ENCODE assay signal across 4 cellular contexts in the genomic region with DNA sequence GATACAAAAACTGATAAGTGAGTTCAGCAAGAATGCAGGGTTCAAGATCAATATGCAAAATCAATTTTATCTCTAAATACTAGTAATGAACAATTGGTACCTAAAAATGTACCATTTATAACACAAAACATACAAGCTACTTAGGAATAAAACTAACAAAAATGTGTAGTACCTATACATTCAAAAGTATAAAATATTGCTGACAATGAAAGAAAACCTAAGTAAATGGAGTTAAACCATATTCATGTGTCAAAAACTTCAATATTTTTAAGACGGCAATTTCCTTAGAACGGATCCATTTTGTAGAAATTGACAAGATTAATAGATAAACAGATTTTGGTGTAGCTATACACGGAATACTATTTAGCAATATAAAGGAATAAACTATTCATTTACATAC.
TF ChIP-seq lines count a peak whose summit lies in the region.

No MANE protein-coding gene starts in this region.

TF ChIP-seq in HepG2, 621 proteins besides CTCF, POLR2A, EP300 and RAD21:
- TF ChIP-seq TCF7 (IDR thresholded peaks at IDR 0.05; ENCODE audit: low read depth), result no peak
- TF ChIP-seq ELF1 (CRISPR knock-in tag; IDR thresholded peaks at IDR 0.05), result no peak
- TF ChIP-seq, protein P1, sequence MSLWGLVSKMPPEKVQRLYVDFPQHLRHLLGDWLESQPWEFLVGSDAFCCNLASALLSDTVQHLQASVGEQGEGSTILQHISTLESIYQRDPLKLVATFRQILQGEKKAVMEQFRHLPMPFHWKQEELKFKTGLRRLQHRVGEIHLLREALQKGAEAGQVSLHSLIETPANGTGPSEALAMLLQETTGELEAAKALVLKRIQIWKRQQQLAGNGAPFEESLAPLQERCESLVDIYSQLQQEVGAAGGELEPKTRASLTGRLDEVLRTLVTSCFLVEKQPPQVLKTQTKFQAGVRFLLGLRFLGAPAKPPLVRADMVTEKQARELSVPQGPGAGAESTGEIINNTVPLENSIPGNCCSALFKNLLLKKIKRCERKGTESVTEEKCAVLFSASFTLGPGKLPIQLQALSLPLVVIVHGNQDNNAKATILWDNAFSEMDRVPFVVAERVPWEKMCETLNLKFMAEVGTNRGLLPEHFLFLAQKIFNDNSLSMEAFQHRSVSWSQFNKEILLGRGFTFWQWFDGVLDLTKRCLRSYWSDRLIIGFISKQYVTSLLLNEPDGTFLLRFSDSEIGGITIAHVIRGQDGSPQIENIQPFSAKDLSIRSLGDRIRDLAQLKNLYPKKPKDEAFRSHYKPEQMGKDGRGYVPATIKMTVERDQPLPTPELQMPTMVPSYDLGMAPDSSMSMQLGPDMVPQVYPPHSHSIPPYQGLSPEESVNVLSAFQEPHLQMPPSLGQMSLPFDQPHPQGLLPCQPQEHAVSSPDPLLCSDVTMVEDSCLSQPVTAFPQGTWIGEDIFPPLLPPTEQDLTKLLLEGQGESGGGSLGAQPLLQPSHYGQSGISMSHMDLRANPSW (CRISPR knock-in tag; IDR thresholded peaks at IDR 0.05; ENCODE audit: borderline replicate concordance), result no peak
- no peak for TF ChIP-seq ARNT (IDR thresholded peaks at IDR 0.05)
- TF ChIP-seq TGIF2 (CRISPR knock-in tag; IDR thresholded peaks at IDR 0.05), result no peak
- TF ChIP-seq PHF8 (CRISPR knock-in tag; IDR thresholded peaks at IDR 0.05), result no peak
- TF ChIP-seq MAFF (IDR thresholded peaks at IDR 0.05; ENCODE audit: low read depth, low read length), result peak; percentile 41; the same call in 1 of the 2 replicates
- TF ChIP-seq SAP130 (CRISPR knock-in tag; IDR thresholded peaks at IDR 0.05; ENCODE audit: low read depth), result no peak
- peak in 1 of 2 experiments; percentile 74; a peak in 2 of 4 replicates for TF ChIP-seq MAFK (conservative IDR thresholded peaks at IDR 0.05 in 1 of 2, IDR thresholded peaks at IDR 0.05 in 1 of 2; ENCODE audit: low read length in 2 of 2)

TF ChIP-seq in A549, 52 proteins besides CTCF, POLR2A, EP300 and RAD21:
- TF ChIP-seq, protein P2, sequence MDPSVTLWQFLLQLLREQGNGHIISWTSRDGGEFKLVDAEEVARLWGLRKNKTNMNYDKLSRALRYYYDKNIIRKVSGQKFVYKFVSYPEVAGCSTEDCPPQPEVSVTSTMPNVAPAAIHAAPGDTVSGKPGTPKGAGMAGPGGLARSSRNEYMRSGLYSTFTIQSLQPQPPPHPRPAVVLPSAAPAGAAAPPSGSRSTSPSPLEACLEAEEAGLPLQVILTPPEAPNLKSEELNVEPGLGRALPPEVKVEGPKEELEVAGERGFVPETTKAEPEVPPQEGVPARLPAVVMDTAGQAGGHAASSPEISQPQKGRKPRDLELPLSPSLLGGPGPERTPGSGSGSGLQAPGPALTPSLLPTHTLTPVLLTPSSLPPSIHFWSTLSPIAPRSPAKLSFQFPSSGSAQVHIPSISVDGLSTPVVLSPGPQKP (IDR thresholded peaks at IDR 0.05; ENCODE audit: low read depth, low read length), result no peak
- TF ChIP-seq PHF8 (IDR thresholded peaks at IDR 0.05; ENCODE audit: borderline replicate concordance, low read depth), result no peak
- TF ChIP-seq MAFK (IDR thresholded peaks at IDR 0.05; ENCODE audit: partially characterized antibody), result peak; percentile 50

TF ChIP-seq in IMR-90, 13 proteins besides CTCF, POLR2A, EP300 and RAD21:
- no peak for TF ChIP-seq MAZ (IDR thresholded peaks at IDR 0.05; ENCODE audit: borderline replicate concordance, low read depth, low read length)
- TF ChIP-seq RCOR1 (IDR thresholded peaks at IDR 0.05; ENCODE audit: insufficient replicate concordance, low read length), result no peak
- TF ChIP-seq MXI1 (IDR thresholded peaks at IDR 0.05; ENCODE audit: borderline replicate concordance, low read depth, low read length), result no peak
- no peak for TF ChIP-seq RFX5 (IDR thresholded peaks at IDR 0.05; ENCODE audit: low read depth, low read length)
- no peak for TF ChIP-seq FOS (IDR thresholded peaks at IDR 0.05; ENCODE audit: low read depth, low read length)
- TF ChIP-seq NFE2L2 (IDR thresholded peaks at IDR 0.05; ENCODE audit: low read depth, low read length), result no peak
- TF ChIP-seq MAFK (IDR thresholded peaks at IDR 0.05; ENCODE audit: low read depth, low read length), result peak; percentile 64

TF ChIP-seq in K562, 482 proteins besides CTCF, POLR2A, EP300 and RAD21:
- TF ChIP-seq ZNF316 (IDR thresholded peaks at IDR 0.05) (peak; percentile 50; the same call in 1 of the 2 replicates), BACH1 (tag; IDR thresholded peaks at IDR 0.05) (no peak)
